In genomic region chr14:33834101-33834955, GRCh38 we compare ENCODE assay signal across 25 cellular contexts.
DNase-seq lines count a peak whose midpoint lies in the region; ATAC-seq and TF ChIP-seq lines count a peak whose summit lies in the region.
"Had no signal": no experiment of that assay in that cellular context is flagged by ENCODE, and none has a peak within 500 bp of the region (broad histone marks: within the 10 kb centered on the region; RNA-seq: fewer than 3 reads in every experiment).

No MANE protein-coding gene starts in this region.

- no peak overlapping the region for H3K4me3 Mint-ChIP-seq in MCF 10A (ENCODE audit: unreplicated experiment)
- H3K4me3 Mint-ChIP-seq: activated CD8-positive, alpha-beta T cell treated with anti-CD3 and anti-CD28 coated beads for 36 hours; neural crest cell had no signal

- peaks cover 6% of the 10 kb centered on the region for H3K36me3 Mint-ChIP-seq in MCF 10A (ENCODE audit: insufficient read depth, unreplicated experiment)

- no peak for ATAC-seq in upper lobe of right lung
- ATAC-seq: activated CD8-positive, alpha-beta T cell treated with anti-CD3 and anti-CD28 coated beads for 36 hours had no signal

- H3K4me3 ChIP-seq in mammary epithelial cell (replicated peaks in 1 of 3; ENCODE audit: insufficient read depth in 1 of 3, low read depth in 2 of 3, low read length in 3 of 3) (no peak overlapping the region), esophagus muscularis mucosa (no peak overlapping the region), upper lobe of right lung (no peak overlapping the region)
- H3K4me3 ChIP-seq: right atrium auricular region, SJCRH30, spleen, transverse colon had no signal

- H3K4me2 ChIP-seq in mammary epithelial cell (ENCODE audit: insufficient read depth, low read depth, low read length) = no peak overlapping the region

- H3K27me3 ChIP-seq in mammary epithelial cell (ENCODE audit: insufficient read depth, low read length) (no peaks in the 10 kb centered on the region), esophagus muscularis mucosa (no peaks in the 10 kb centered on the region), upper lobe of right lung (no peaks in the 10 kb centered on the region)
- H3K27me3 ChIP-seq: right atrium auricular region, SJCRH30, spleen, transverse colon had no signal

- H3K9me3 ChIP-seq in mammary epithelial cell (replicated peaks; ENCODE audit: insufficient read depth, low read length) (no peaks in the 10 kb centered on the region), esophagus muscularis mucosa (no peaks in the 10 kb centered on the region), upper lobe of right lung (no peaks in the 10 kb centered on the region)
- H3K9me3 ChIP-seq: right atrium auricular region, SJCRH30, spleen, transverse colon had no signal

- TF ChIP-seq POLR2A in esophagus muscularis mucosa (IDR thresholded peaks at IDR 0.05; ENCODE audit: low read depth) = no peak

- H3K27ac ChIP-seq in mammary epithelial cell (ENCODE audit: insufficient read depth, low read depth, low read length) (no peak overlapping the region), esophagus muscularis mucosa (replicated peaks in 1 of 4) (no peak overlapping the region), upper lobe of right lung (no peak overlapping the region)
- H3K27ac ChIP-seq: epithelial cell of prostate, right atrium auricular region, SJCRH30, spleen, transverse colon had no signal

- H3K36me3 ChIP-seq in mammary epithelial cell (ENCODE audit: insufficient read depth, low read length) (no peaks in the 10 kb centered on the region), esophagus muscularis mucosa (no peaks in the 10 kb centered on the region), upper lobe of right lung (no peaks in the 10 kb centered on the region)
- H3K36me3 ChIP-seq: right atrium auricular region, SJCRH30, spleen, transverse colon had no signal

- peak overlapping the region; percentile 47 for H2AFZ ChIP-seq in mammary epithelial cell (ENCODE audit: low read depth, low read length)

- dilution Hi-C loops in mammary epithelial cell (cut with HindIII; ENCODE audit: low sequenced_read_pairs) = no loop called here

- DNase-seq in mammary epithelial cell (no peak), MCF 10A (ENCODE audit: unreplicated experiment) (no peak), NCI-H526 treated with DMSO at 0.1 percent for 48 hours (lab: John Stamatoyannopoulos, UW) (peak; percentile 98), esophagus muscularis mucosa (ENCODE audit: extremely low spot score) (peak; percentile 55), dermis blood vessel endothelial cell (no peak), GM19238 (ENCODE audit: insufficient read length, low spot score) (no peak), upper lobe of right lung (no peak)
- DNase-seq: activated CD8-positive, alpha-beta T cell treated with anti-CD3 and anti-CD28 coated beads for 36 hours; activated naive CD4-positive, alpha-beta T cell treated with Interleukin-2 at 50 U/mL for 16 hours; activated T-cell treated with anti-CD3 and anti-CD28 coated beads for 4 hours; DMS53; effector CD4-positive, alpha-beta T cell; GF-D8; head of caudate nucleus; Kasumi-1; NCI-H1105; NCI-H1930; NCI-H2227 treated with DMSO at 0.1 percent for 48 hours; NCI-H748 treated with DMSO at 0.1 percent for 48 hours; SJCRH30; spleen; transverse colon had no signal

- in situ Hi-C loops in mammary epithelial cell (cut with MboI; ENCODE audit: low sequenced_read_pairs in 2 of 2) = no loop called here

- CTCF ChIA-PET in mammary epithelial cell (lab: Charles Lee; ENCODE audit: low non-redundant PET) (interaction anchor here (0.6 kb wide), 1 partner anchor 15 kb away, joined by 5 read pairs; no protein-coding TSS in a partner anchor), MCF 10A (lab: Yijun Ruan, JAX) (interaction anchor here (0.6 to 18.2 kb wide), 6 partner anchors 53 to 1259 kb away, joined by 3 to 408 read pairs (median 3); no protein-coding TSS in a partner anchor)

- 31% methylated on average over 9 of the region's 9 CpGs for WGBS in mammary epithelial cell (ENCODE audit: low coverage, missing lambda C conversion rate)
- 94% methylated on average over 9 of the region's 9 CpGs for WGBS in esophagus muscularis mucosa

- no peak overlapping the region for H3K9ac ChIP-seq in mammary epithelial cell (ENCODE audit: insufficient read depth, low read length)

- TF ChIP-seq EP300 in esophagus muscularis mucosa (IDR thresholded peaks at IDR 0.05) = no peak

- peaks cover 4% of the 10 kb centered on the region for H3K4me1 ChIP-seq in mammary epithelial cell (ENCODE audit: insufficient read depth, low read length)
- peaks cover 0 to under 1% (median 0%) of the 10 kb centered on the region in 4 donors for H3K4me1 ChIP-seq in esophagus muscularis mucosa
- no peaks in the 10 kb centered on the region for H3K4me1 ChIP-seq in upper lobe of right lung

- POLR2A ChIA-PET in MCF 10A (lab: Yijun Ruan, JAX) = interaction anchor here (1.3 kb wide), 1 partner anchor 466 kb away, joined by 3 read pairs; no protein-coding TSS in a partner anchor

- TF ChIP-seq CTCF in mammary epithelial cell (conservative IDR thresholded peaks at IDR 0.05 in 1 of 2, IDR thresholded peaks at IDR 0.05 in 1 of 2; ENCODE audit: extremely low read depth in 1 of 2, insufficient read depth in 1 of 2, low read depth in 1 of 2, low read length in 2 of 2) = no peak
- TF ChIP-seq CTCF in MCF 10A (IDR thresholded peaks at IDR 0.05; ENCODE audit: unreplicated experiment) = no peak
- TF ChIP-seq CTCF in esophagus muscularis mucosa (IDR thresholded peaks at IDR 0.05) = no peak
- TF ChIP-seq CTCF in upper lobe of right lung (IDR thresholded peaks at IDR 0.05) = no peak

- BruUV-seq in mammary epithelial cell (replicated peaks; lab: Mats Ljungman, UMichigan) = no TSS peak
- no TSS peak for BruUV-seq in MCF 10A (replicated peaks; lab: Mats Ljungman, UMichigan)

- H3K27me3 Mint-ChIP-seq in MCF 10A (ENCODE audit: insufficient read depth, unreplicated experiment) = no peaks in the 10 kb centered on the region
- H3K27me3 Mint-ChIP-seq: activated CD8-positive, alpha-beta T cell treated with anti-CD3 and anti-CD28 coated beads for 36 hours had no signal

- H3K79me2 ChIP-seq in mammary epithelial cell (ENCODE audit: insufficient read depth, low read length) = no peaks in the 10 kb centered on the region

- H3K27ac Mint-ChIP-seq in MCF 10A (ENCODE audit: low read depth, unreplicated experiment) = no peak overlapping the region
- H3K27ac Mint-ChIP-seq: activated CD8-positive, alpha-beta T cell treated with anti-CD3 and anti-CD28 coated beads for 36 hours had no signal

- intact Hi-C loops in mammary epithelial cell (cut with micrococcal nuclease) = no loop called here
- intact Hi-C loops in MCF 10A (cut with micrococcal nuclease) = no loop called here
- intact Hi-C loops in esophagus muscularis mucosa (cut with DNase I) = no loop called here
- intact Hi-C loops in upper lobe of right lung (cut with DNase I) = no loop called here

- no peaks in the 10 kb centered on the region for H4K20me1 ChIP-seq in mammary epithelial cell (ENCODE audit: insufficient read depth, low read length)

- H3K9me3 Mint-ChIP-seq in MCF 10A (ENCODE audit: unreplicated experiment) = no peaks in the 10 kb centered on the region
- H3K9me3 Mint-ChIP-seq: activated CD8-positive, alpha-beta T cell treated with anti-CD3 and anti-CD28 coated beads for 36 hours had no signal

- peaks cover 11% of the 10 kb centered on the region for H3K4me1 Mint-ChIP-seq in MCF 10A (ENCODE audit: insufficient read depth, unreplicated experiment)

Comparison
In these comparisons a context has a peak if more than half of its experiments do, and no peak if none do; other contexts are left out.
1. DNase-seq: peak in NCI-H526 treated with DMSO at 0.1 percent for 48 hours (single experiment) and esophagus muscularis mucosa (single experiment); none in mammary epithelial cell (single experiment), MCF 10A (single experiment), dermis blood vessel endothelial cell (single experiment), GM19238 (single experiment) and upper lobe of right lung (single experiment).